11 cellular contexts compared by ENCODE assay signal in the genomic region with DNA sequence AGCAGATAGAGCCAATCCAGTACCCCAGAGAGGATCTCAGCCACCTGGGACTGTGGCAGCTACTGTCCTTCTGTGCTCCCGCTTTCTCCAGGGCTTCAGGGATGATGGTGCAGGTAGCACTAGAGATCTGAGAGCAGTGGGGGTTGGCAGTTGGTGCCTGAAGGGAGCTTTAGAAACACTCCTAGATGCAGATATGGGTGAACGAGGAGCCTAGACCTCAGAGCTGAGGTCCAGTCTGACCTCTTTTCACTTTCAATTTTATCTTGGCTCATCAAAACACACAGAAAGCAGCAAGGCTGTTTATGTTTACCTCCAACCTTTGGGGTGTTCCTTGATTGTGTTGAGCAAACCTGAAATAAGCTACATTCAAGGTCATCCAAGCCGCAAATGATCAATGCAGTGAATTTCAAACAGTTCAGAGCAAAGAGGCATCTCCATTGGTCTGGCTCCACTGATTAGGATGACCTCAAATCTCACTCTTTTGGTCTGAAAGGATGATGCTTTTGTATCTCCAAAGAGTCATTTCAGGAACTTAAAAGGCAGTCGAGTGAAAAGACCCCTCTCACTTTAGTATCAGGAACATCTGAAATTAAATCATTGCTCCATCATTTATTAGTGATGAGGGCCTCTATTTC. TPM values are rescaled to one million over a fixed set of nuclear protein-coding genes. Genes with fewer than 3 reads are reported as not detected.
DNase-seq lines count a peak whose midpoint lies in the region; ATAC-seq, FAIRE-seq and TF ChIP-seq lines count a peak whose summit lies in the region.
"Had no signal": no experiment of that assay in that cellular context is flagged by ENCODE, and none has a peak within 500 bp of the region (broad histone marks: within the 10 kb centered on the region; RNA-seq: fewer than 3 reads in every experiment).

No MANE protein-coding gene starts in this region.

- H3K9me3 Mint-ChIP-seq in activated naive CD4-positive, alpha-beta T cell treated with anti-CD3 and anti-CD28 coated beads for 36 hours, result no peaks in the 10 kb centered on the region
- H3K9me3 Mint-ChIP-seq in WTC11, result peaks cover 9% of the 10 kb centered on the region

- no peak; a peak in 1 of 4 replicates for TF ChIP-seq EP300 in GM12878 (IDR thresholded peaks at IDR 0.05; ENCODE audit: borderline replicate concordance in 1 of 2, control insufficient read depth in 1 of 2, low read depth in 2 of 2, low read length in 2 of 2)

- no peaks in the 10 kb centered on the region for H4K20me1 ChIP-seq in GM12878 (ENCODE audit: control insufficient read depth, insufficient read depth)

- FAIRE-seq in GM12878 (lab: Jason Lieb, UNC), result no peak

- peak overlapping the region; percentile 86 for H3K4me3 Mint-ChIP-seq in activated naive CD4-positive, alpha-beta T cell treated with anti-CD3 and anti-CD28 coated beads for 36 hours
- H3K4me3 Mint-ChIP-seq in WTC11, result no peak overlapping the region

- TF ChIP-seq CTCF in GM12878 (IDR thresholded peaks at IDR 0.05 in 2 of 3, conservative IDR thresholded peaks at IDR 0.05 in 1 of 3; ENCODE audit: control insufficient read depth in 2 of 3, extremely low read depth in 1 of 3, insufficient read depth in 1 of 3, low read depth in 3 of 3, low read length in 3 of 3) (no peak), upper lobe of right lung (IDR thresholded peaks at IDR 0.05) (no peak), WERI-Rb-1 (IDR thresholded peaks at IDR 0.05; ENCODE audit: low read depth, low read length) (no peak), WTC11 (IDR thresholded peaks at IDR 0.05) (no peak)

- peak overlapping the region; percentile 98 for H3K27ac Mint-ChIP-seq in activated naive CD4-positive, alpha-beta T cell treated with anti-CD3 and anti-CD28 coated beads for 36 hours
- H3K27ac Mint-ChIP-seq in WTC11, result no peak overlapping the region

- H3K36me3 Mint-ChIP-seq in activated naive CD4-positive, alpha-beta T cell treated with anti-CD3 and anti-CD28 coated beads for 36 hours (ENCODE audit: low read depth), result peaks cover 7% of the 10 kb centered on the region
- H3K36me3 Mint-ChIP-seq in WTC11, result no peaks in the 10 kb centered on the region

- no TSS peak for BruUV-seq in GM12878 (replicated peaks; lab: Mats Ljungman, UMichigan)

- peak overlapping the region; percentile 50 for H3K9ac ChIP-seq in GM12878 (ENCODE audit: control insufficient read depth, insufficient read depth, low read length)

- H3K4me3 ChIP-seq in GM12878, result peak overlapping the region; percentile 63
- peak overlapping the region; percentile 29 for H3K4me3 ChIP-seq in upper lobe of right lung
- no peak overlapping the region for H3K4me3 ChIP-seq in WERI-Rb-1 (ENCODE audit: low read depth, low read length)
- H3K4me3 ChIP-seq: sigmoid colon had no signal

- H2AFZ ChIP-seq in GM12878 (ENCODE audit: control insufficient read depth, low read depth, low read length), result no peak overlapping the region; the same call in 1 of the 2 replicates

- peaks cover 3% of the 10 kb centered on the region for H3K79me2 ChIP-seq in GM12878 (ENCODE audit: control insufficient read depth, insufficient read depth, low read length)

- 2% methylated on average over 4 of the region's 4 CpGs for WGBS in GM12878 (ENCODE audit: insufficient coverage, insufficient replicate concordance, low lambda C conversion rate, missing lambda C conversion rate)

- H3K4me2 ChIP-seq in GM12878 (ENCODE audit: control insufficient read depth, insufficient read depth), result peak overlapping the region; percentile 94

- no peak for TF ChIP-seq RAD21 in GM12878 (IDR thresholded peaks at IDR 0.05; ENCODE audit: insufficient read depth, low read depth, low read length)

- intact Hi-C loops in activated naive CD4-positive, alpha-beta T cell treated with anti-CD3 and anti-CD28 coated beads for 36 hours (cut with micrococcal nuclease), result loop anchor here (2.0 to 5.0 kb wide), 7 partner anchors 20 to 365 kb away; partner anchors contain the start of genes CD84 and SLAMF7
- intact Hi-C loops in GM12878 (cut with micrococcal nuclease; ENCODE audit: unreplicated experiment) (no loop called here), upper lobe of right lung (cut with DNase I) (no loop called here)

- H3K9me3 ChIP-seq in GM12878 (replicated peaks; ENCODE audit: control insufficient read depth, insufficient read depth, low read length) (no peaks in the 10 kb centered on the region; the same call in 2 of the 3 replicates), upper lobe of right lung (no peaks in the 10 kb centered on the region), WERI-Rb-1 (ENCODE audit: severe bottlenecking) (no peaks in the 10 kb centered on the region)
- H3K9me3 ChIP-seq: sigmoid colon had no signal

- H3K36me3 ChIP-seq in GM12878 (ENCODE audit: control insufficient read depth in 2 of 2, insufficient read depth in 2 of 2, low read length in 1 of 2) (peaks cover 0 to 5% of the 10 kb centered on the region in 2 experiments; a peak in 1 of 4 replicates), upper lobe of right lung (no peaks in the 10 kb centered on the region), WERI-Rb-1 (no peaks in the 10 kb centered on the region)
- H3K36me3 ChIP-seq: sigmoid colon had no signal

- no peak for TF ChIP-seq POLR2A in GM12878 (IDR thresholded peaks at IDR 0.05; ENCODE audit: low read depth, low read length)

- in situ Hi-C loops in GM12878 (cut with MboI), result no loop called here

- CTCF ChIA-PET in activated naive CD4-positive, alpha-beta T cell treated with anti-CD3 and anti-CD28 coated beads for 36 hours (lab: Charles Lee), result interaction anchor here (0.9 to 9.0 kb wide), 11 partner anchors 9 to 86 kb away, joined by 3 to 115 read pairs (median 21); no protein-coding TSS in a partner anchor
- CTCF ChIA-PET in GM12878 (lab: Yijun Ruan, JAX) (interaction anchor here (0.7 to 9.3 kb wide), 19 partner anchors 7 to 545 kb away, joined by 3 to 192 read pairs (median 5); partner anchors contain the start of gene CD244), WTC11 (lab: Charles Lee) (interaction anchor here (0.5 to 2.2 kb wide), 5 partner anchors 8 to 157 kb away, joined by 3 to 8 read pairs (median 3); partner anchors contain the start of gene ITLN2)

- RAD21 ChIA-PET in GM12878 (lab: Charles Lee; ENCODE audit: unreplicated experiment), result interaction anchor here (0.6 to 6.8 kb wide), 26 partner anchors 7 to 193 kb away, joined by 3 to 53 read pairs (median 5); partner anchors contain the start of genes CD244 and ITLN2

- peaks cover 58% of the 10 kb centered on the region for H3K4me1 Mint-ChIP-seq in activated naive CD4-positive, alpha-beta T cell treated with anti-CD3 and anti-CD28 coated beads for 36 hours (ENCODE audit: low read depth)
- no peaks in the 10 kb centered on the region for H3K4me1 Mint-ChIP-seq in WTC11

- POLR2A ChIA-PET in GM12878 (lab: Charles Lee), result interaction anchor here (0.6 to 3.6 kb wide), 13 partner anchors 7 to 272 kb away, joined by 3 to 28 read pairs (median 4); partner anchors contain the start of genes ARHGAP30 and CD48
- POLR2A ChIA-PET in WTC11 (lab: Charles Lee), result no interaction called here

- peak; percentile 31 for ATAC-seq in HG03354 (IDR thresholded peaks at IDR 0.05; ENCODE audit: poor library complexity, severe bottlenecking, unreplicated experiment)
- ATAC-seq in GM12878, result peak; percentile 69
- ATAC-seq in upper lobe of right lung, result no peak
- ATAC-seq in WTC11, result no peak

- no peaks in the 10 kb centered on the region for H3K27me3 Mint-ChIP-seq in activated naive CD4-positive, alpha-beta T cell treated with anti-CD3 and anti-CD28 coated beads for 36 hours (ENCODE audit: low read depth)
- H3K27me3 Mint-ChIP-seq in WTC11 (ENCODE audit: low read depth), result no peaks in the 10 kb centered on the region

- peak overlapping the region; percentile 78 for H3K27ac ChIP-seq in GM12878 (ENCODE audit: control insufficient read depth, insufficient read depth)
- H3K27ac ChIP-seq in upper lobe of right lung, result no peak overlapping the region
- no peak overlapping the region for H3K27ac ChIP-seq in WERI-Rb-1
- H3K27ac ChIP-seq: sigmoid colon, VCaP had no signal

- SMC1A ChIA-PET in GM12878 (lab: Charles Lee; ENCODE audit: uncharacterized antibody, unreplicated experiment), result interaction anchor here (0.7 to 7.1 kb wide), 31 partner anchors 8 to 272 kb away, joined by 3 to 86 read pairs (median 7); partner anchors contain the start of genes CD244, CD48 and SLAMF7

- H3K4me1 ChIP-seq in GM12878 (ENCODE audit: control insufficient read depth, insufficient read depth, low read length), result peaks cover 42% of the 10 kb centered on the region
- H3K4me1 ChIP-seq in upper lobe of right lung, result no peaks in the 10 kb centered on the region
- H3K4me1 ChIP-seq: sigmoid colon had no signal

- H3K27me3 ChIP-seq in GM12878 (replicated peaks in 1 of 2; ENCODE audit: control insufficient read depth in 2 of 2, insufficient read depth in 2 of 2, low read length in 1 of 2), result no peaks in the 10 kb centered on the region
- no peaks in the 10 kb centered on the region for H3K27me3 ChIP-seq in upper lobe of right lung
- peaks cover 99% of the 10 kb centered on the region for H3K27me3 ChIP-seq in WERI-Rb-1 (ENCODE audit: insufficient read depth, low read depth, severe bottlenecking)
- H3K27me3 ChIP-seq: sigmoid colon had no signal

- no peak for DNase-seq in activated naive CD4-positive, alpha-beta T cell treated with anti-CD3 and anti-CD28 coated beads for 36 hours
- no peak for DNase-seq in activated naive CD4-positive, alpha-beta T cell treated with anti-CD3 and anti-CD28 coated beads, Interleukin-2, amount 50 U/mL, for 16 hours
- DNase-seq in GM12878 (ENCODE audit: low read depth, low spot score) (no peak), upper lobe of right lung (no peak), GDM1 (lab: John Stamatoyannopoulos, UW) (no peak), WERI-Rb-1 (no peak), WTC11 (ENCODE audit: low spot score) (no peak)
- DNase-seq: sigmoid colon had no signal

RNA-seq across cellular contexts. Expression of gene LY9, which starts 1.3 kb away (rescaled TPM):
- total RNA-seq in activated naive CD4-positive, alpha-beta T cell treated with anti-CD3 and anti-CD28 coated beads for 36 hours, result 10 to 100 TPM; 19.5 to 19.6 TPM
- total RNA-seq in GM12878 (2013; cell fraction: nucleolus; rRNA removed), result 51.7 and 54.8 TPM in 2 replicates
- total RNA-seq in GM12878 (2014; rRNA removed) (10.7 and 12.5 TPM in 2 replicates), GM12878 (2014; rRNA removed; fragmentation: Illumina TruSeq; extraction: Trizol) (6.6 and 8.0 TPM in 2 replicates), GM12878 (2021) (8.9 and 11.0 TPM in 2 replicates), upper lobe of right lung (3.3 TPM), WTC11 (2021) (0.18 TPM in 1 of 3 replicates, not detected in the others)
- 15.9 TPM for polyA plus RNA-seq in GM12878 (2011; ENCODE audit: low read depth)
- polyA plus RNA-seq in GM12878 (2011; rRNA removed) (11.7 and 13.3 TPM in 2 replicates), GM12878 (2014; fragmentation: Illumina TruSeq; extraction: Trizol) (9.8 and 11.7 TPM in 2 replicates), GM12878 (2014; fragmentation: Nextera tagmentation; extraction: Ambion mirVana) (1 to 10 TPM; 2.7 to 2.8 TPM), GM12878 (2014; rRNA removed) (11.4 and 11.6 TPM in 2 replicates), GM12878 (2016; fragmentation: Nextera tagmentation; extraction: Ambion mirVana) (1 to 10 TPM; 7.4 to 9.1 TPM)
- 12.8 and 14.6 TPM in 2 replicates for polyA plus RNA-seq in GM12878 (2011; cell fraction: cytosol; rRNA removed)
- 11.6 and 16.1 TPM in 2 replicates for polyA plus RNA-seq in GM12878 (2011; cell fraction: nucleus; rRNA removed)
- 16.7 and 24.0 TPM in 2 replicates for polyA plus RNA-seq in GM12878 (2012)
- 13.6 and 16.5 TPM in 2 replicates for polyA minus RNA-seq in GM12878 (2011; rRNA and poly(A)+ RNA removed)
- polyA minus RNA-seq in GM12878 (2011; cell fraction: cytosol; rRNA and poly(A)+ RNA removed), result 3.5 TPM in 2 replicates
- polyA minus RNA-seq in GM12878 (2011; cell fraction: nucleus; rRNA and poly(A)+ RNA removed), result 10.8 and 12.2 TPM in 2 replicates
- total RNA-seq: G401 had no signal

RNA-seq across cellular contexts. Expression of gene SLAMF7, which starts 58.2 kb away (rescaled TPM):
- total RNA-seq in activated naive CD4-positive, alpha-beta T cell treated with anti-CD3 and anti-CD28 coated beads for 36 hours, result 10 to 100 TPM; 79.9 to 82.2 TPM
- 340 and 341 TPM in 2 replicates for total RNA-seq in GM12878 (2013; cell fraction: nucleolus; rRNA removed)
- 74.4 and 76.2 TPM in 2 replicates for total RNA-seq in GM12878 (2014; rRNA removed)
- 81.5 and 88.1 TPM in 2 replicates for total RNA-seq in GM12878 (2014; rRNA removed; fragmentation: Illumina TruSeq; extraction: Trizol)
- 124 and 133 TPM in 2 replicates for total RNA-seq in GM12878 (2021)
- 147 TPM for polyA plus RNA-seq in GM12878 (2011; ENCODE audit: low read depth)
- polyA plus RNA-seq in GM12878 (2011; rRNA removed), result 275 and 284 TPM in 2 replicates
- polyA plus RNA-seq in GM12878 (2011; cell fraction: cytosol; rRNA removed), result 168 and 176 TPM in 2 replicates
- 116 and 168 TPM in 2 replicates for polyA plus RNA-seq in GM12878 (2011; cell fraction: nucleus; rRNA removed)
- 182 and 235 TPM in 2 replicates for polyA plus RNA-seq in GM12878 (2012)
- 182 and 208 TPM in 2 replicates for polyA plus RNA-seq in GM12878 (2014; fragmentation: Illumina TruSeq; extraction: Trizol)
- 10 to 100 TPM; 66.6 to 83.4 TPM for polyA plus RNA-seq in GM12878 (2014; fragmentation: Nextera tagmentation; extraction: Ambion mirVana)
- polyA plus RNA-seq in GM12878 (2014; rRNA removed), result 118 and 125 TPM in 2 replicates
- polyA plus RNA-seq in GM12878 (2016; fragmentation: Nextera tagmentation; extraction: Ambion mirVana), result 100 to 1,000 TPM; 102 to 114 TPM
- 184 and 200 TPM in 2 replicates for polyA minus RNA-seq in GM12878 (2011; rRNA and poly(A)+ RNA removed)
- polyA minus RNA-seq in GM12878 (2011; cell fraction: cytosol; rRNA and poly(A)+ RNA removed), result 46.2 and 51.3 TPM in 2 replicates
- polyA minus RNA-seq in GM12878 (2011; cell fraction: nucleus; rRNA and poly(A)+ RNA removed), result 108 and 125 TPM in 2 replicates
- 9.2 TPM for total RNA-seq in upper lobe of right lung
- total RNA-seq in WTC11 (2021), result 0.07 to 0.15 TPM in 2 of 3 replicates, not detected in the other
- total RNA-seq: G401 had no signal

Comparison
In these comparisons a context has a peak if more than half of its experiments do, and no peak if none do; other contexts are left out.
1. ATAC-seq: peak in HG03354 (single experiment) and GM12878 (single experiment); none in upper lobe of right lung (single experiment) and WTC11 (single experiment).